ENCODE assay signal across 8 cellular contexts in genomic region chr1:214551436-214552173, GRCh38. TPM values are rescaled to one million over a fixed set of nuclear protein-coding genes. Genes with fewer than 3 reads are reported as not detected.
DNase-seq lines count a peak whose midpoint lies in the region; TF ChIP-seq lines count a peak whose summit lies in the region.

Gene PTPN14, minus strand, starts transcription at chr1:214551602. Its CDS starts 86,799 bp downstream, at chr1:214464803.

- peaks cover 13% of the 10 kb centered on the region for H3K4me1 Mint-ChIP-seq in CD14-positive monocyte

- intact Hi-C loops in CD14-positive monocyte (cut with micrococcal nuclease) = no loop called here

- peaks cover 0 to 4% of the 10 kb centered on the region in 2 donors for H3K36me3 Mint-ChIP-seq in CD14-positive monocyte

- peaks cover 0 to 15% (median 2%) of the 10 kb centered on the region in 7 donors for H3K9me3 Mint-ChIP-seq in CD14-positive monocyte

- peak within 1 kb of the TSS; percentile 80 to 86 for H3K4me3 Mint-ChIP-seq in CD14-positive monocyte

- H3K4me3 ChIP-seq in cardiac muscle cell = peak within 1 kb of the TSS; percentile 70

- TF ChIP-seq CTCF in CD14-positive monocyte (IDR thresholded peaks at IDR 0.05) (no peak), cardiac muscle cell (IDR thresholded peaks at IDR 0.05; ENCODE audit: low read depth, low read length) (peak; percentile 47)

- H3K36me3 ChIP-seq in cardiac muscle cell = no peaks in the 10 kb centered on the region

- peak within 1 kb of the TSS; percentile 99 for H3K27ac ChIP-seq in cardiac muscle cell

- peaks cover 6% of the 10 kb centered on the region for H3K4me1 ChIP-seq in cardiac muscle cell (ENCODE audit: low read depth)

- no peaks in the 10 kb centered on the region for H3K9me3 ChIP-seq in cardiac muscle cell (ENCODE audit: low read depth)

- no peak for DNase-seq in CD14-positive monocyte (ENCODE audit: low spot score)
- DNase-seq in GM19238 (ENCODE audit: insufficient read length, low spot score) = peak; percentile 30
- peak; percentile 25 for DNase-seq in NCI-H1694 (lab: John Stamatoyannopoulos, UW)
- peak; percentile 92 for DNase-seq in amniotic epithelial cell (ENCODE audit: low read depth)
- DNase-seq in cardiac muscle cell (ENCODE audit: low read depth in 1 of 2, low spot score in 1 of 2) = peak; percentile 97 to 98
- DNase-seq in nucleus accumbens (lab: John Stamatoyannopoulos, UW) = peak in 46 of 56 donors; percentile 10 to 80 (median 50)
- DNase-seq in NCI-H187 treated with DMSO at 0.1 percent for 48 hours (lab: John Stamatoyannopoulos, UW) = no peak
- no peak for DNase-seq in NCI-H526 treated with DMSO at 0.1 percent for 48 hours (lab: John Stamatoyannopoulos, UW)

- peaks cover 52 to 62% (median 61%) of the 10 kb centered on the region in 3 donors for H3K27me3 Mint-ChIP-seq in CD14-positive monocyte (ENCODE audit: low read depth in 3 of 3)

- H3K27ac Mint-ChIP-seq in CD14-positive monocyte = peak within 1 kb of the TSS in 1 of 7 donors; percentile 35

- H3K27me3 ChIP-seq in cardiac muscle cell = peaks cover 6% of the 10 kb centered on the region

RNA-seq across cellular contexts. Expression of gene PTPN14, which starts in this region (rescaled TPM):
- polyA plus RNA-seq in CD14-positive monocyte = under 1 TPM; 0.01 TPM
- total RNA-seq in cardiac muscle cell = 3.7 and 5.4 TPM in 2 replicates
- polyA plus RNA-seq in cardiac muscle cell = 4.2 and 4.6 TPM in 2 replicates

Comparison
In these comparisons a context has a peak if more than half of its experiments do, and no peak if none do; other contexts are left out.
1. DNase-seq: peak in GM19238 (single experiment), NCI-H1694 (single experiment), amniotic epithelial cell (single experiment), cardiac muscle cell (2 of 2) and nucleus accumbens (46 of 56); none in CD14-positive monocyte (single experiment), NCI-H187 treated with DMSO at 0.1 percent for 48 hours (single experiment) and NCI-H526 treated with DMSO at 0.1 percent for 48 hours (single experiment).